In genomic region chr9:16625831-16626230, GRCh38 we compare ENCODE assay signal across 1 cellular context.
TF ChIP-seq lines count a peak whose summit lies in the region.

No MANE protein-coding gene starts in this region.

TF ChIP-seq in GM23338, 12 proteins besides CTCF, POLR2A, EP300 and RAD21 (continued from another document):
- TF ChIP-seq ZNF462 (CRISPR knock-in tag; IDR thresholded peaks at IDR 0.05): no peak
- no peak for TF ChIP-seq CREB1 (CRISPR knock-in tag; IDR thresholded peaks at IDR 0.05; ENCODE audit: low read depth)
- no peak for TF ChIP-seq NANOG (IDR thresholded peaks at IDR 0.05; ENCODE audit: borderline replicate concordance)
- TF ChIP-seq ZNF114 (CRISPR knock-in tag; IDR thresholded peaks at IDR 0.05): no peak
- TF ChIP-seq ZNF331 (CRISPR knock-in tag; IDR thresholded peaks at IDR 0.05; ENCODE audit: low read depth): no peak
- TF ChIP-seq STAT1 (IDR thresholded peaks at IDR 0.05; ENCODE audit: unreplicated experiment): no peak
TF ChIP-seq in GM23338: peak in this region for 0.
